In genomic region chr6:131116755-131117360, GRCh38 we compare ENCODE assay signal across 7 cellular contexts. TPM values are rescaled to one million over a fixed set of nuclear protein-coding genes. Genes with fewer than 3 reads are reported as not detected.
A peak's percentile ranks its signal among the peaks of the same experiment; 100 is the strongest.
DNase-seq lines count a peak whose midpoint lies in the region; ATAC-seq, FAIRE-seq and TF ChIP-seq lines count a peak whose summit lies in the region.

No MANE protein-coding gene starts in this region.

- no peak overlapping the region for H4K8ac ChIP-seq in IMR-90 (ENCODE audit: low read depth in 2 of 2, low read length in 2 of 2)

- H3K9ac ChIP-seq in IMR-90 (ENCODE audit: low read depth, low read length): no peak overlapping the region
- no peak overlapping the region for H3K9ac ChIP-seq in adipocyte (ENCODE audit: low read length)
- H3K9ac ChIP-seq in keratinocyte (ENCODE audit: control insufficient read depth, extremely low read depth, insufficient read depth, low read length): no peak overlapping the region

- TF ChIP-seq POLR2A in IMR-90 (IDR thresholded peaks at IDR 0.05; ENCODE audit: low read depth, low read length): no peak

- no peak overlapping the region for H3K27ac ChIP-seq in IMR-90 (ENCODE audit: insufficient read depth, low read length)
- no peak overlapping the region for H3K27ac ChIP-seq in keratinocyte (ENCODE audit: control insufficient read depth, insufficient read depth, low read length)

- no TSS peak for BruUV-seq in IMR-90 (replicated peaks; lab: Mats Ljungman, UMichigan)

- no peak overlapping the region for H3K56ac ChIP-seq in IMR-90 (ENCODE audit: extremely low read depth, insufficient read depth, low read length)

- H2AFZ ChIP-seq in IMR-90 (replicated peaks; ENCODE audit: low read length, poor library complexity) (no peak overlapping the region), keratinocyte (ENCODE audit: control insufficient read depth, low read length) (no peak overlapping the region)

- WGBS in IMR-90 (ENCODE audit: extremely low coverage in 2 of 2, insufficient read length in 1 of 2), 2 experiments: no CpG with 5 or more reads among the region's 4 CpGs

- DNase-seq in IMR-90 (peak; percentile 64), adipocyte (ENCODE audit: low read depth) (peak; percentile 85), keratinocyte (ENCODE audit: low read depth, low spot score) (no peak), NCI-H774 (lab: John Stamatoyannopoulos, UW) (no peak)

- no peak overlapping the region for H4K91ac ChIP-seq in IMR-90 (ENCODE audit: insufficient read depth, low read depth, low read length)

- no peak overlapping the region for H2AK9ac ChIP-seq in IMR-90 (replicated peaks; ENCODE audit: low read depth, low read length, poor library complexity)

- H3K9me3 ChIP-seq in IMR-90 (ENCODE audit: control insufficient read depth, insufficient read depth, low read length): no peaks in the 10 kb centered on the region
- H3K9me3 ChIP-seq in adipocyte (ENCODE audit: control insufficient read depth, low read length): no peaks in the 10 kb centered on the region
- no peaks in the 10 kb centered on the region for H3K9me3 ChIP-seq in keratinocyte (ENCODE audit: control insufficient read depth, low read depth, low read length)

- no peak overlapping the region for H3K4me3 ChIP-seq in IMR-90 (ENCODE audit: insufficient read depth, low read depth, low read length)
- H3K4me3 ChIP-seq in adipocyte (ENCODE audit: low read length): no peak overlapping the region
- no peak overlapping the region for H3K4me3 ChIP-seq in keratinocyte (ENCODE audit: control insufficient read depth in 2 of 3, extremely low read depth in 1 of 3, insufficient read depth in 2 of 3, low read depth in 1 of 3, low read length in 3 of 3)

- no peak overlapping the region for H2BK20ac ChIP-seq in IMR-90 (ENCODE audit: low read depth, low read length)

- H2BK120ac ChIP-seq in IMR-90 (ENCODE audit: low read depth, low read length): no peak overlapping the region

- H3K36me3 ChIP-seq in IMR-90 (ENCODE audit: control insufficient read depth, insufficient read depth, low read length): no peaks in the 10 kb centered on the region
- no peaks in the 10 kb centered on the region for H3K36me3 ChIP-seq in adipocyte (ENCODE audit: control insufficient read depth, insufficient read depth, low read length, severe bottlenecking)
- H3K36me3 ChIP-seq in keratinocyte (ENCODE audit: control insufficient read depth in 2 of 2, extremely low read depth in 1 of 2, insufficient read depth in 2 of 2, low read length in 2 of 2): no peaks in the 10 kb centered on the region

- H3K9me1 ChIP-seq in IMR-90 (ENCODE audit: insufficient read depth, low read length) (no peaks in the 10 kb centered on the region), keratinocyte (ENCODE audit: control insufficient read depth, extremely low read depth, insufficient read depth, low read length) (no peaks in the 10 kb centered on the region)

- no peak overlapping the region for H3K14ac ChIP-seq in IMR-90 (replicated peaks; ENCODE audit: low read depth, low read length)

- no peaks in the 10 kb centered on the region for H3K79me1 ChIP-seq in IMR-90 (ENCODE audit: low read depth in 1 of 2, low read length in 2 of 2)

- in situ Hi-C loops in IMR-90 (cut with MboI; ENCODE audit: low sequenced_read_pairs): loop anchor here (5.0 kb wide), 1 partner anchor 235 kb away; no protein-coding TSS in a partner anchor

- CTCF ChIA-PET in IMR-90 (lab: Yijun Ruan, JAX): interaction anchor here (0.6 to 2.9 kb wide), 7 partner anchors 24 to 245 kb away, joined by 3 to 11 read pairs (median 3); no protein-coding TSS in a partner anchor

- intact Hi-C loops in IMR-90 (cut with micrococcal nuclease): loop anchor here (1.0 kb wide), 2 partner anchors 54 to 232 kb away; partner anchors contain the start of gene EPB41L2

- H3K23ac ChIP-seq in IMR-90 (ENCODE audit: low read depth, low read length): no peak overlapping the region

- H4K5ac ChIP-seq in IMR-90 (ENCODE audit: low read depth, low read length): no peak overlapping the region

- no peaks in the 10 kb centered on the region for H3K79me2 ChIP-seq in keratinocyte (ENCODE audit: control insufficient read depth, insufficient read depth, low read length)

- POLR2A ChIA-PET in IMR-90 (lab: Charles Lee; ENCODE audit: unreplicated experiment): interaction anchor here (0.6 kb wide), 1 partner anchor 80 kb away, joined by 7 read pairs; no protein-coding TSS in a partner anchor

- ATAC-seq in IMR-90 (ENCODE audit: low read depth): peak; percentile 64
- no peak for ATAC-seq in HG02610 (IDR thresholded peaks at IDR 0.05; ENCODE audit: unreplicated experiment)
- no peak for ATAC-seq in GM21786 (IDR thresholded peaks at IDR 0.05; ENCODE audit: unreplicated experiment)

- TF ChIP-seq RAD21 in IMR-90 (IDR thresholded peaks at IDR 0.05; ENCODE audit: low read length): peak; percentile 79

- H3K4me1 ChIP-seq in IMR-90 (ENCODE audit: control insufficient read depth, insufficient read depth, low read length) (no peaks in the 10 kb centered on the region; the same call in 1 of the 2 replicates), adipocyte (ENCODE audit: control insufficient read depth, insufficient read depth, low read length) (peaks cover 8% of the 10 kb centered on the region), keratinocyte (ENCODE audit: control insufficient read depth, extremely low read depth, insufficient read depth, low read length) (no peaks in the 10 kb centered on the region)

- no peak overlapping the region for H2AK5ac ChIP-seq in IMR-90 (ENCODE audit: low read depth, low read length)

- peak; percentile 60 for TF ChIP-seq CTCF in IMR-90 (conservative IDR thresholded peaks at IDR 0.05; ENCODE audit: low read depth, low read length)
- peak in 2 of 3 experiments; percentile 21 to 24 for TF ChIP-seq CTCF in keratinocyte (optimal IDR thresholded peaks at IDR 0.05 in 1 of 3, IDR thresholded peaks at IDR 0.05 in 1 of 3, conservative IDR thresholded peaks at IDR 0.05 in 1 of 3; ENCODE audit: extremely low read depth in 1 of 3, insufficient read depth in 2 of 3, low read length in 3 of 3)

- H3K4me2 ChIP-seq in IMR-90 (ENCODE audit: low read depth, low read length): no peak overlapping the region
- H3K4me2 ChIP-seq in keratinocyte (ENCODE audit: control insufficient read depth, extremely low read depth, insufficient read depth, low read depth, low read length): no peak overlapping the region

- no peaks in the 10 kb centered on the region for H4K20me1 ChIP-seq in IMR-90 (ENCODE audit: insufficient read depth, low read length)
- no peaks in the 10 kb centered on the region for H4K20me1 ChIP-seq in keratinocyte (ENCODE audit: control insufficient read depth, extremely low read depth, insufficient read depth, low read length)

- FAIRE-seq in G401.6 (lab: Jason Lieb, UNC) (peak; percentile 93), keratinocyte (lab: Jason Lieb, UNC) (peak; percentile 81)

- H3K18ac ChIP-seq in IMR-90 (ENCODE audit: low read depth, low read length): no peak overlapping the region

- H3K4ac ChIP-seq in IMR-90 (ENCODE audit: low read depth, low read length): no peak overlapping the region

- H2BK5ac ChIP-seq in IMR-90 (ENCODE audit: low read depth, low read length, poor library complexity, severe bottlenecking): no peak overlapping the region

- H2BK15ac ChIP-seq in IMR-90 (ENCODE audit: low read depth, low read length): no peak overlapping the region

- H3K27me3 ChIP-seq in IMR-90 (ENCODE audit: control insufficient read depth, insufficient read depth, low read length) (no peaks in the 10 kb centered on the region), adipocyte (replicated peaks; ENCODE audit: control insufficient read depth, insufficient read depth, low read length) (no peaks in the 10 kb centered on the region), keratinocyte (ENCODE audit: control insufficient read depth, extremely low read depth, insufficient read depth, low read length) (no peaks in the 10 kb centered on the region)

- dilution Hi-C loops in IMR-90 (cut with HindIII; ENCODE audit: low sequenced_read_pairs, unreplicated experiment): no loop called here
- dilution Hi-C loops in keratinocyte (cut with MboI; ENCODE audit: extremely low pct_ligation_motif_present, low sequenced_read_pairs): no loop called here

TF ChIP-seq in IMR-90, 13 proteins besides CTCF, POLR2A, EP300 and RAD21:
- TF ChIP-seq CEBPB (IDR thresholded peaks at IDR 0.05; ENCODE audit: low read depth, low read length) (peak; percentile 65), NFE2L2 (IDR thresholded peaks at IDR 0.05; ENCODE audit: low read depth, low read length) (no peak), SMC3 (IDR thresholded peaks at IDR 0.05; ENCODE audit: low read depth, low read length) (peak; percentile 82)

RNA-seq across cellular contexts. Expression of gene AKAP7, which starts 18.4 kb away (rescaled TPM):
- 0.54 and 3.3 TPM in 2 replicates for total RNA-seq in IMR-90 (2012; rRNA removed)
- polyA plus RNA-seq in IMR-90 (2012; rRNA removed) (0.90 and 1.1 TPM in 2 replicates), keratinocyte (0.67 to 1.7 TPM (median 1.0 TPM) in 3 replicates)
- 0.10 and 0.18 TPM in 2 replicates for polyA plus RNA-seq in IMR-90 (2012; cell fraction: cytosol; rRNA removed)
- polyA plus RNA-seq in IMR-90 (2012; cell fraction: nucleus; rRNA removed; ENCODE audit: low replicate concordance): 0.18 and 1.1 TPM in 2 replicates
- polyA plus RNA-seq in keratinocyte (2011; ENCODE audit: low read depth): 2.6 TPM
- 0.73 and 1.4 TPM in 2 replicates for polyA plus RNA-seq in keratinocyte (2011; cell fraction: cytosol; rRNA removed)
- polyA plus RNA-seq in keratinocyte (2011; cell fraction: nucleus; rRNA removed): 0.69 and 0.84 TPM in 2 replicates
- polyA plus RNA-seq in keratinocyte (2012; ENCODE audit: low replicate concordance): 0.27 and 1.4 TPM in 2 replicates
- polyA minus RNA-seq in keratinocyte: 0.96 to 2.4 TPM in 2 of 3 replicates, not detected in the other
- 4.4 TPM for polyA minus RNA-seq in keratinocyte (2011; cell fraction: cytosol; rRNA and poly(A)+ RNA removed)
- polyA minus RNA-seq in keratinocyte (2011; cell fraction: nucleus; rRNA and poly(A)+ RNA removed): 0.42 and 1.2 TPM in 2 replicates

RNA-seq across cellular contexts. Expression of gene EPB41L2, which starts 53.8 kb away (rescaled TPM):
- 85.7 and 89.2 TPM in 2 replicates for total RNA-seq in IMR-90 (2012; rRNA removed)
- polyA plus RNA-seq in IMR-90 (2012; rRNA removed) (81.5 and 99.8 TPM in 2 replicates), keratinocyte (9.7 to 23.8 TPM (median 22.0 TPM) in 3 replicates)
- 21.4 and 45.0 TPM in 2 replicates for polyA plus RNA-seq in IMR-90 (2012; cell fraction: cytosol; rRNA removed)
- polyA plus RNA-seq in IMR-90 (2012; cell fraction: nucleus; rRNA removed; ENCODE audit: low replicate concordance): 75.6 and 386 TPM in 2 replicates
- 17.3 TPM for polyA plus RNA-seq in keratinocyte (2011; ENCODE audit: low read depth)
- 17.1 and 20.0 TPM in 2 replicates for polyA plus RNA-seq in keratinocyte (2011; cell fraction: cytosol; rRNA removed)
- 35.7 and 41.3 TPM in 2 replicates for polyA plus RNA-seq in keratinocyte (2011; cell fraction: nucleus; rRNA removed)
- polyA plus RNA-seq in keratinocyte (2012; ENCODE audit: low replicate concordance): 3.2 and 23.7 TPM in 2 replicates
- polyA minus RNA-seq in keratinocyte: 20.8 to 45.5 TPM (median 33.9 TPM) in 3 replicates
- polyA minus RNA-seq in keratinocyte (2011; cell fraction: cytosol; rRNA and poly(A)+ RNA removed): 9.8 TPM
- 16.9 and 40.1 TPM in 2 replicates for polyA minus RNA-seq in keratinocyte (2011; cell fraction: nucleus; rRNA and poly(A)+ RNA removed)

Comparison
In these comparisons a context has a peak if more than half of its experiments do, and no peak if none do; other contexts are left out.
1. DNase-seq: peak in IMR-90 (single experiment) and adipocyte (single experiment); none in keratinocyte (single experiment) and NCI-H774 (single experiment).